16 cellular contexts compared by ENCODE assay signal in the genomic region with DNA sequence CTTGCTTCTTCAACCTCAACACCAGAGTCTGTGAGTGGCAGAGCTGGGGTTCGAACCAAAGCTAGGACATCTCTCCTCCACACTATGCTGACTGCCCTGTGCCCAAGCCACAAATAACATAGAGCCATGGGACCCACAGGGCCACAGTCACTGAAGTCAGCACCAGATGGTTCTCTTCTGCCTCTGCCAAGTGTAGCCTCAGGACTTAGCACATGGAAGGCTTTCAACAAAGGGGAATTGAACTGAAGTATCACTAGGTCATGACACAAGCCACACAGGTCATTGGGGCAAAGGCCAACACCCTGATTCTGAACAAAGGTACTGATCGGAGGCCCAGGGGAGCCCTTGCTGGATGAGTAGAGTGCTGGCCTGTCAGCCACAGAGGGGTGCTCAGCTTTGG.
DNase-seq lines count a peak whose midpoint lies in the region; ATAC-seq and TF ChIP-seq lines count a peak whose summit lies in the region.
"Had no signal": no experiment of that assay in that cellular context is flagged by ENCODE, and none has a peak within 500 bp of the region (broad histone marks: within the 10 kb centered on the region; RNA-seq: fewer than 3 reads in every experiment).

No MANE protein-coding gene starts in this region.

- TF ChIP-seq CTCF in spleen (IDR thresholded peaks at IDR 0.05 in 8 of 11, conservative IDR thresholded peaks at IDR 0.05 in 3 of 11) (no peak), PC-9 (conservative IDR thresholded peaks at IDR 0.05) (no peak)

- H3K27ac ChIP-seq in mesendoderm (ENCODE audit: low read depth, low read length) (no peak overlapping the region), spleen (no peak overlapping the region), PC-9 (no peak overlapping the region)
- H3K27ac ChIP-seq: SK-N-MC had no signal

- H3K27me3 ChIP-seq in mesendoderm (ENCODE audit: insufficient read depth, low read length, poor library complexity) (no peaks in the 10 kb centered on the region), spleen (replicated peaks in 1 of 7) (peaks cover 0 to 33% (median 0%) of the 10 kb centered on the region in 7 donors), PC-9 (ENCODE audit: insufficient read depth, low read depth) (no peaks in the 10 kb centered on the region)

- H4K20me1 ChIP-seq in PC-9 (ENCODE audit: insufficient read depth), result no peaks in the 10 kb centered on the region

- H3K27ac Mint-ChIP-seq in activated T-helper 17 cell treated with anti-CD3 and anti-CD28 coated beads, Interleukin-2, amount 50 U/mL, for 72 hours, result no peak overlapping the region
- H3K27ac Mint-ChIP-seq: B cell; CD4-positive, CD25-positive, alpha-beta regulatory T cell; H9 had no signal

- no peak for TF ChIP-seq POLR2A in spleen (IDR thresholded peaks at IDR 0.05)

- no peak overlapping the region for H2BK15ac ChIP-seq in mesendoderm (replicated peaks; ENCODE audit: low read depth)

- H3K79me2 ChIP-seq in mesendoderm (ENCODE audit: control insufficient read depth, insufficient read depth, low read length) (no peaks in the 10 kb centered on the region), PC-9 (ENCODE audit: low read depth) (no peaks in the 10 kb centered on the region)

- peak overlapping the region; percentile 43 for H3K4ac ChIP-seq in mesendoderm (ENCODE audit: low read depth, low read length)

- H3F3A ChIP-seq in PC-9 (ENCODE audit: insufficient read depth, low read depth), result peaks cover 7% of the 10 kb centered on the region

- H3K9me3 ChIP-seq in spleen, result no peaks in the 10 kb centered on the region
- H3K9me3 ChIP-seq in PC-9 (ENCODE audit: insufficient read depth, low read depth), result no peaks in the 10 kb centered on the region

- H3K18ac ChIP-seq in mesendoderm (ENCODE audit: low read length), result no peak overlapping the region

- no peak overlapping the region for H4K5ac ChIP-seq in mesendoderm (ENCODE audit: low read length)

- no peak overlapping the region for H3K23ac ChIP-seq in mesendoderm (ENCODE audit: low read length)

- H3K4me3 ChIP-seq in mesendoderm (ENCODE audit: low read length) (no peak overlapping the region), spleen (no peak overlapping the region), PC-9 (no peak overlapping the region)
- H3K4me3 ChIP-seq: SK-N-MC had no signal

- H3K56ac ChIP-seq in mesendoderm (ENCODE audit: low read length), result peak overlapping the region; percentile 40

- H4K8ac ChIP-seq in mesendoderm (ENCODE audit: low read depth, low read length), result no peak overlapping the region

- intact Hi-C loops in spleen (cut with DNase I; ENCODE audit: low total_unique reads), result no loop called here
- intact Hi-C loops in PC-9 (cut with micrococcal nuclease; ENCODE audit: unreplicated experiment), result no loop called here

- POLR2A ChIA-PET in PC-9 (lab: Charles Lee; ENCODE audit: unreplicated experiment), result no interaction called here

- no peak overlapping the region for H3K4me3 Mint-ChIP-seq in activated T-helper 17 cell treated with anti-CD3 and anti-CD28 coated beads, Interleukin-2, amount 50 U/mL, for 72 hours
- H3K4me3 Mint-ChIP-seq: B cell; CD4-positive, CD25-positive, alpha-beta regulatory T cell; H9 had no signal

- no peak overlapping the region for H2BK120ac ChIP-seq in mesendoderm (ENCODE audit: low read depth, low read length)

- peaks cover 43% of the 10 kb centered on the region for H3K27me3 Mint-ChIP-seq in activated T-helper 17 cell treated with anti-CD3 and anti-CD28 coated beads, Interleukin-2, amount 50 U/mL, for 72 hours

- ATAC-seq in activated T-helper 17 cell treated with anti-CD3 and anti-CD28 coated beads, Interleukin-2, amount 50 U/mL, for 72 hours (replicated peaks), result no peak

- peaks cover 5% of the 10 kb centered on the region for H3K4me1 ChIP-seq in mesendoderm (ENCODE audit: control insufficient read depth, low read depth, low read length)
- H3K4me1 ChIP-seq in spleen, result no peaks in the 10 kb centered on the region
- H3K4me1 ChIP-seq in PC-9 (replicated peaks; ENCODE audit: insufficient read depth), result peaks cover 6% of the 10 kb centered on the region

- no peak overlapping the region for H2AFZ ChIP-seq in PC-9

- CTCF ChIA-PET in PC-9 (lab: Charles Lee), result no interaction called here

- no peak overlapping the region for H2BK5ac ChIP-seq in mesendoderm (ENCODE audit: low read length)

- no peaks in the 10 kb centered on the region for H3K4me1 Mint-ChIP-seq in activated T-helper 17 cell treated with anti-CD3 and anti-CD28 coated beads, Interleukin-2, amount 50 U/mL, for 72 hours
- H3K4me1 Mint-ChIP-seq: B cell; CD4-positive, CD25-positive, alpha-beta regulatory T cell had no signal

- no peak overlapping the region for H2AK5ac ChIP-seq in mesendoderm (ENCODE audit: low read length)

- H3K79me1 ChIP-seq in mesendoderm (ENCODE audit: low read length), result no peaks in the 10 kb centered on the region

- H3K36me3 ChIP-seq in mesendoderm (ENCODE audit: control insufficient read depth, insufficient read depth, low read length), result no peaks in the 10 kb centered on the region
- no peaks in the 10 kb centered on the region for H3K36me3 ChIP-seq in spleen
- H3K36me3 ChIP-seq in PC-9 (ENCODE audit: low read depth), result no peaks in the 10 kb centered on the region

- no peaks in the 10 kb centered on the region for H3K9me2 ChIP-seq in PC-9 (ENCODE audit: insufficient read depth)

- H3K9ac ChIP-seq in mesendoderm (ENCODE audit: low read length), result no peak overlapping the region

- DNase-seq in RPMI7951 (ENCODE audit: low read depth) (peak; percentile 64), cerebellum (ENCODE audit: low spot score) (peak; percentile 61), mesendoderm (no peak), spleen (peak; percentile 36), SIG-M5 (lab: John Stamatoyannopoulos, UW) (no peak), PC-9 (no peak), T-helper 2 cell (no peak)
- DNase-seq: CD4-positive, CD25-positive, alpha-beta regulatory T cell; H9; NCI-H1105 treated with DMSO at 0.1 percent for 48 hours; NCI-H187; NCI-H345; NCI-H69 had no signal

- H3K4me2 ChIP-seq in mesendoderm (ENCODE audit: low read length) (no peak overlapping the region), PC-9 (no peak overlapping the region)

- no peaks in the 10 kb centered on the region for H3K9me3 Mint-ChIP-seq in activated T-helper 17 cell treated with anti-CD3 and anti-CD28 coated beads, Interleukin-2, amount 50 U/mL, for 72 hours
- H3K9me3 Mint-ChIP-seq: H9 had no signal

- H3K36me3 Mint-ChIP-seq in activated T-helper 17 cell treated with anti-CD3 and anti-CD28 coated beads, Interleukin-2, amount 50 U/mL, for 72 hours (ENCODE audit: low read depth), result no peaks in the 10 kb centered on the region
- H3K36me3 Mint-ChIP-seq: CD4-positive, CD25-positive, alpha-beta regulatory T cell had no signal

- no CpG with 5 or more reads among the region's 2 CpGs for WGBS in mesendoderm (ENCODE audit: extremely low coverage, insufficient coverage, low lambda C conversion rate)
- WGBS in spleen, 5 donors, result 79 to 100% (median 92%) methylated on average over 2 of the region's 2 CpGs

- BruUV-seq in PC-9 (replicated peaks; lab: Mats Ljungman, UMichigan), result no TSS peak

Comparison
In these comparisons a context has a peak if more than half of its experiments do, and no peak if none do; other contexts are left out.
1. DNase-seq: peak in RPMI7951 (single experiment), cerebellum (single experiment) and spleen (single experiment); none in mesendoderm (single experiment), SIG-M5 (single experiment), PC-9 (0 of 2) and T-helper 2 cell (0 of 5).